In genomic region chr2:98917031-98917459, GRCh38 we compare ENCODE assay signal across 1 cellular context.
TF ChIP-seq lines count a peak whose summit lies in the region.

No MANE protein-coding gene starts in this region.

TF ChIP-seq in SK-N-SH, 30 proteins besides CTCF, POLR2A, EP300 and RAD21 (continued from another document):
- TF ChIP-seq IRF3 (IDR thresholded peaks at IDR 0.05; ENCODE audit: low read depth, low read length) (no peak), USF1 (IDR thresholded peaks at IDR 0.05; ENCODE audit: borderline replicate concordance, low read depth) (no peak)
